ENCODE assay signal across 9 cellular contexts in genomic region chr4:73311428-73311827, GRCh38. TPM values are rescaled to one million over a fixed set of nuclear protein-coding genes. Genes with fewer than 3 reads are reported as not detected.
DNase-seq lines count a peak whose midpoint lies in the region; ATAC-seq and TF ChIP-seq lines count a peak whose summit lies in the region.
"Had no signal": no experiment of that assay in that cellular context is flagged by ENCODE, and none has a peak within 500 bp of the region (broad histone marks: within the 10 kb centered on the region; RNA-seq: fewer than 3 reads in every experiment).

No MANE protein-coding gene starts in this region.

- H2AFZ ChIP-seq in PC-3 (ENCODE audit: low read length): peak overlapping the region; percentile 27

- H3K4me3 ChIP-seq in PC-3 (ENCODE audit: low read length): 0 out of 2 replicates have a peak overlapping the region, but pooled peaks have one; percentile 13

- H3K27me3 ChIP-seq in PC-3 (ENCODE audit: low read length) (no peaks in the 10 kb centered on the region), foreskin keratinocyte (no peaks in the 10 kb centered on the region)

- POLR2A ChIA-PET in PC-3 (lab: Charles Lee; ENCODE audit: unreplicated experiment): no interaction called here
- POLR2A ChIA-PET in activated CD4-positive, alpha-beta memory T cell treated with anti-CD3 and anti-CD28 coated beads for 36 hours (lab: Charles Lee): no interaction called here

- H3K4me2 ChIP-seq in PC-3 (ENCODE audit: low read length): peak overlapping the region; percentile 32

- H3K9me2 ChIP-seq in PC-3 (replicated peaks; ENCODE audit: low read length): no peaks in the 10 kb centered on the region

- no peaks in the 10 kb centered on the region for H3K36me3 ChIP-seq in PC-3 (ENCODE audit: low read depth, low read length)

- CTCF ChIA-PET in PC-3 (lab: Charles Lee): no interaction called here
- CTCF ChIA-PET in activated CD4-positive, alpha-beta memory T cell treated with anti-CD3 and anti-CD28 coated beads for 36 hours (lab: Charles Lee): interaction anchor here (1.2 to 3.6 kb wide), 3 partner anchors 132 to 342 kb away, joined by 3 to 19 read pairs (median 5); no protein-coding TSS in a partner anchor

- H3K9me3 ChIP-seq in PC-3 (ENCODE audit: low read length): no peaks in the 10 kb centered on the region

- no peak overlapping the region for H3K27ac Mint-ChIP-seq in activated CD4-positive, alpha-beta memory T cell treated with anti-CD3 and anti-CD28 coated beads for 36 hours

- no peak overlapping the region for H3K9ac ChIP-seq in PC-3 (ENCODE audit: low read length)

- no peak overlapping the region for H3K27ac ChIP-seq in 22Rv1
- H3K27ac ChIP-seq in PC-3 (ENCODE audit: low read length): no peak overlapping the region
- no peak overlapping the region for H3K27ac ChIP-seq in foreskin keratinocyte

- H3K27me3 Mint-ChIP-seq in activated CD4-positive, alpha-beta memory T cell treated with anti-CD3 and anti-CD28 coated beads for 36 hours: peaks cover 2% of the 10 kb centered on the region

- H3K4me1 ChIP-seq in PC-3 (ENCODE audit: insufficient read depth, low read length) (peaks cover 16% of the 10 kb centered on the region), foreskin keratinocyte (peaks cover 16% of the 10 kb centered on the region)

- H3K4me3 Mint-ChIP-seq in activated CD4-positive, alpha-beta memory T cell treated with anti-CD3 and anti-CD28 coated beads for 36 hours: no peak overlapping the region

- no TSS peak for BruUV-seq in PC-3 (replicated peaks; lab: Mats Ljungman, UMichigan)

- H3F3A ChIP-seq in PC-3 (ENCODE audit: low read length, unreplicated experiment): no peaks in the 10 kb centered on the region

- intact Hi-C loops in PC-3 (cut with micrococcal nuclease): loop anchor here (1.0 to 10.0 kb wide), 3 partner anchors 135 to 343 kb away; no protein-coding TSS in a partner anchor
- intact Hi-C loops in activated CD4-positive, alpha-beta memory T cell treated with anti-CD3 and anti-CD28 coated beads for 36 hours (cut with micrococcal nuclease): loop anchor here (1.0 kb wide), 2 partner anchors 135 to 342 kb away; no protein-coding TSS in a partner anchor

- no peaks in the 10 kb centered on the region for H3K9me3 Mint-ChIP-seq in activated CD4-positive, alpha-beta memory T cell treated with anti-CD3 and anti-CD28 coated beads for 36 hours

- no peaks in the 10 kb centered on the region for H4K20me1 ChIP-seq in PC-3 (ENCODE audit: low read length)

- TF ChIP-seq CTCF in 22Rv1 (IDR thresholded peaks at IDR 0.05): peak; percentile 74
- TF ChIP-seq CTCF in GM12872 (IDR thresholded peaks at IDR 0.05; ENCODE audit: insufficient read depth, low read depth, low read length): peak; percentile 21; the same call in 1 of the 3 replicates
- peak; percentile 81 for TF ChIP-seq CTCF in PC-3 (conservative IDR thresholded peaks at IDR 0.05; ENCODE audit: low read depth, low read length)
- peak; percentile 66 for TF ChIP-seq CTCF in foreskin keratinocyte (conservative IDR thresholded peaks at IDR 0.05)

- no peaks in the 10 kb centered on the region for H3K79me2 ChIP-seq in PC-3 (ENCODE audit: low read length)

- peak; percentile 84 for DNase-seq in PC-3
- DNase-seq in foreskin keratinocyte: peak; percentile 11 to 26
- no peak for DNase-seq in activated CD4-positive, alpha-beta memory T cell treated with anti-CD3 and anti-CD28 coated beads for 36 hours
- DNase-seq: activated CD8-positive, alpha-beta memory T cell treated with anti-CD3 and anti-CD28 coated beads for 24 hours had no signal

- no peaks in the 10 kb centered on the region for H3K36me3 Mint-ChIP-seq in activated CD4-positive, alpha-beta memory T cell treated with anti-CD3 and anti-CD28 coated beads for 36 hours

- ATAC-seq in PC-3 (peak; percentile 48), foreskin keratinocyte (peak; percentile 29), HG02840 (IDR thresholded peaks at IDR 0.05; ENCODE audit: low FRiP score, unreplicated experiment) (no peak), HG03139 (IDR thresholded peaks at IDR 0.05; ENCODE audit: unreplicated experiment) (no peak), HG03280 (IDR thresholded peaks at IDR 0.05; ENCODE audit: unreplicated experiment) (no peak)

- H3K4me1 Mint-ChIP-seq in activated CD4-positive, alpha-beta memory T cell treated with anti-CD3 and anti-CD28 coated beads for 36 hours (ENCODE audit: low read depth): no peaks in the 10 kb centered on the region

RNA-seq across cellular contexts. Expression of gene ANKRD17, which starts 52.8 kb away (rescaled TPM):
- total RNA-seq in PC-3 (2014; rRNA removed): 51.2 and 64.4 TPM in 2 replicates
- 45.5 and 49.9 TPM in 2 replicates for total RNA-seq in foreskin keratinocyte
- polyA plus RNA-seq in foreskin keratinocyte: 9.0 and 12.1 TPM in 2 replicates
- total RNA-seq in activated CD4-positive, alpha-beta memory T cell treated with anti-CD3 and anti-CD28 coated beads for 36 hours: 10 to 100 TPM; 43.2 to 44.7 TPM

Comparison
In these comparisons a context has a peak if more than half of its experiments do, and no peak if none do; other contexts are left out.
1. CTCF ChIP-seq: peak in every context shown above with its lines; median percentile 81 in PC-3; 74 in 22Rv1; 66 in foreskin keratinocyte; 21 in GM12872.
2. ATAC-seq: peak in PC-3 (single experiment) and foreskin keratinocyte (single experiment); none in HG02840 (single experiment), HG03139 (single experiment) and HG03280 (single experiment).